1 cellular context compared by ENCODE assay signal in genomic region chr12:120972870-120973543, GRCh38.
TF ChIP-seq lines count a peak whose summit lies in the region.

No MANE protein-coding gene starts in this region.

TF ChIP-seq in H1, 55 proteins besides CTCF, POLR2A, EP300 and RAD21:
- no peak for TF ChIP-seq CTBP2 (IDR thresholded peaks at IDR 0.05; ENCODE audit: borderline replicate concordance, insufficient read depth, insufficient read length, low read length)
- TF ChIP-seq ASH2L (IDR thresholded peaks at IDR 0.05; ENCODE audit: low read length): no peak
- TF ChIP-seq SP2 (IDR thresholded peaks at IDR 0.05; ENCODE audit: low read length): no peak
- no peak for TF ChIP-seq GABPA (IDR thresholded peaks at IDR 0.05; ENCODE audit: borderline replicate concordance, insufficient read depth, low read length)
- TF ChIP-seq KDM4A (IDR thresholded peaks at IDR 0.05; ENCODE audit: low read depth, low read length, severe bottlenecking): no peak
- TF ChIP-seq TEAD4 (IDR thresholded peaks at IDR 0.05; ENCODE audit: low read depth, low read length): 0 out of 2 replicates have a peak, but pooled peaks have one; percentile 50
- TF ChIP-seq SIN3A (conservative IDR thresholded peaks at IDR 0.05 in 1 of 2, IDR thresholded peaks at IDR 0.05 in 1 of 2; ENCODE audit: low read depth in 1 of 2, low read length in 2 of 2): no peak
- TF ChIP-seq ATF2 (IDR thresholded peaks at IDR 0.05; ENCODE audit: low read length): no peak
- no peak for TF ChIP-seq CEBPB (IDR thresholded peaks at IDR 0.05; ENCODE audit: low read depth, low read length)
- peak; percentile 48; the same call in 1 of the 2 replicates for TF ChIP-seq SP1 (IDR thresholded peaks at IDR 0.05; ENCODE audit: low read depth, low read length)
- no peak for TF ChIP-seq KDM5A (IDR thresholded peaks at IDR 0.05; ENCODE audit: low read length)
- no peak for TF ChIP-seq NRF1 (IDR thresholded peaks at IDR 0.05; ENCODE audit: low read depth, low read length)
- no peak for TF ChIP-seq HDAC6 (IDR thresholded peaks at IDR 0.05; ENCODE audit: low read depth, low read length)
- TF ChIP-seq EGR1 (IDR thresholded peaks at IDR 0.05; ENCODE audit: borderline replicate concordance, low read depth, low read length): no peak
- TF ChIP-seq SUZ12 (IDR thresholded peaks at IDR 0.05; ENCODE audit: low read length): no peak
- TF ChIP-seq MAFK (IDR thresholded peaks at IDR 0.05; ENCODE audit: low read depth, low read length): no peak
- TF ChIP-seq PHF8 (conservative IDR thresholded peaks at IDR 0.05; ENCODE audit: low read depth, low read length): no peak
- 0 out of 2 replicates have a peak, but pooled peaks have one; percentile 7 for TF ChIP-seq MAX (IDR thresholded peaks at IDR 0.05)
- TF ChIP-seq TAF1 (IDR thresholded peaks at IDR 0.05; ENCODE audit: low read depth, low read length): peak; percentile 43; the same call in 1 of the 2 replicates
- TF ChIP-seq KDM1A (IDR thresholded peaks at IDR 0.05; ENCODE audit: borderline replicate concordance, low read length): no peak
